ENCODE assay signal across 17 cellular contexts in the genomic region with DNA sequence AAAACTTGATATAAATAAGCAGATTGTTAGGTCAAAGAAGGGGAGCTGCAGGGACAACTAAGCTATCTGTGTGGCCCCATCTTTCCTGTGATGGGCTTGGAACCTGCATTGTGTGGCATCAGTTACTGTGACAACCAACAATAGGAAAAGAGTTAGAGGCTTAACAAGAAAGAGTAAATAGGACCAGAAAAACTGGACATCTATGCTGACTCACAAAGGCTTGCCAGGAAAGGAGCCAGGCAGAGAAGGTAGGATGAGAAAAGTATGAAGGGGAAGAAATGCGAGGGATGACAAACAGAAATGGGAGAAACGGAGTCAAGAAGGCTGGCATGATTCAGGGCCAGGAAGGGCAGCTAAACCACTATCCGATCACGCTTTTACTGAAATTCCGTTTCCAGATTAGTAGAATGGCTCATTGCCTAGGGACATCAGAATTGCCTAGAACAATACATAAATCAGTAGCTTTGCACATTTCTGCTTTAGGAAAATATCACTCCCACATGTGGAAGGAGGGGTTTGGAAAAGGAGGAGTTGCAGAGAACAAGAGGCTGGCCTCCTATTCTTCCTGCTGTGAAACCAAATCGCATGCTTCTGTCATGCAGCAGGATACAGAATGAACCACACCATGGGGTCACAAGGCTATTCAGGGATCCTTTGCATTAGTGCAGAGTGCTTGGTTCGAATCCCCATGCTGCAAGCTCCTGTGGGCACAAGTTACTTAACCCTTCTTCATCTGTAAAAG.
DNase-seq lines count a peak whose midpoint lies in the region; ATAC-seq and TF ChIP-seq lines count a peak whose summit lies in the region.
"Had no signal": no experiment of that assay in that cellular context is flagged by ENCODE, and none has a peak within 500 bp of the region (broad histone marks: within the 10 kb centered on the region; RNA-seq: fewer than 3 reads in every experiment).

No MANE protein-coding gene starts in this region.

- DNase-seq in AG08395 (ENCODE audit: low spot score) (peak; percentile 86), NCI-H69 (lab: John Stamatoyannopoulos, UW) (peak; percentile 10), epithelial cell of esophagus (ENCODE audit: low read depth) (peak; percentile 54), kidney glomerular epithelial cell (lab: John Stamatoyannopoulos, UW) (peak; percentile 29), erythroblast (lab: John Stamatoyannopoulos, UW) (no peak), DMS153 (lab: John Stamatoyannopoulos, UW) (no peak), NCI-H2196 treated with DMSO at 0.1 percent for 48 hours (lab: John Stamatoyannopoulos, UW; ENCODE audit: unreplicated experiment) (no peak)
- DNase-seq: activated naive CD4-positive, alpha-beta T cell treated with anti-CD3 and anti-CD28 coated beads, Interleukin-2, amount 10 ng/mL, durations not matched to agents 7 days and 5 days; effector CD8-positive, alpha-beta T cell; heart right ventricle; MV-4-11; natural killer cell; Right ventricle myocardium superior; T-helper 2 cell had no signal

- ATAC-seq in GM21515 (IDR thresholded peaks at IDR 0.05; ENCODE audit: unreplicated experiment), result no peak
- ATAC-seq: A549, natural killer cell had no signal

- H3K4me3 ChIP-seq in epithelial cell of esophagus (ENCODE audit: low read length), result no peak overlapping the region
- H3K4me3 ChIP-seq: A549, cardiac muscle cell, heart right ventricle had no signal

- no peak for TF ChIP-seq POLR2A in erythroblast (IDR thresholded peaks at IDR 0.05; ENCODE audit: low read length)

- no peak for TF ChIP-seq CTCF in epithelial cell of esophagus (IDR thresholded peaks at IDR 0.05; ENCODE audit: insufficient read depth, low read depth, low read length, missing control alignments)

Comparison
In these comparisons a context has a peak if more than half of its experiments do, and no peak if none do; other contexts are left out.
1. DNase-seq: peak in AG08395 (single experiment), NCI-H69 (single experiment), epithelial cell of esophagus (single experiment) and kidney glomerular epithelial cell (single experiment); none in erythroblast (0 of 2), DMS153 (single experiment) and NCI-H2196 treated with DMSO at 0.1 percent for 48 hours (single experiment).